ENCODE assay signal across 8 cellular contexts in genomic region chr10:99621454-99622246, GRCh38. TPM values are rescaled to one million over a fixed set of nuclear protein-coding genes. Genes with fewer than 3 reads are reported as not detected.
DNase-seq lines count a peak whose midpoint lies in the region; ATAC-seq lines count a peak whose summit lies in the region.

No MANE protein-coding gene starts in this region.

- intact Hi-C loops in activated CD4-positive, alpha-beta memory T cell treated with anti-CD3 and anti-CD28 coated beads for 36 hours (cut with micrococcal nuclease): loop anchor here (2.0 kb wide), 1 partner anchor 385 kb away; no protein-coding TSS in a partner anchor
- intact Hi-C loops in left cardiac atrium (cut with DNase I): loop anchor here (5.0 to 10.0 kb wide), 2 partner anchors 36 to 93 kb away; partner anchors contain the start of gene ENTPD7 (in 1 of the 2)

- H3K9me3 ChIP-seq in skeletal muscle tissue (ENCODE audit: control insufficient read depth in 3 of 3, low read length in 3 of 3): no peaks in the 10 kb centered on the region

- H3K9ac ChIP-seq in skeletal muscle tissue (ENCODE audit: low read depth in 1 of 3, low read length in 3 of 3): peak overlapping the region; percentile 85 to 89 (median 88)

- DNase-seq in activated naive CD4-positive, alpha-beta T cell treated with anti-CD3 and anti-CD28 coated beads, Interleukin-2, amount 50 U/mL, for 16 hours: no peak
- no peak for DNase-seq in activated CD4-positive, alpha-beta memory T cell treated with anti-CD3 and anti-CD28 coated beads for 36 hours
- DNase-seq in left cardiac atrium (no peak), HuH-7 (ENCODE audit: low spot score) (no peak)
- DNase-seq in central memory CD4-positive, alpha-beta T cell: no peak

- H3K4me3 Mint-ChIP-seq in activated naive CD4-positive, alpha-beta T cell treated with anti-CD3 and anti-CD28 coated beads, Interleukin-2, amount 50 U/mL, for 24 hours: peak overlapping the region; percentile 81
- peak overlapping the region; percentile 80 for H3K4me3 Mint-ChIP-seq in activated CD4-positive, alpha-beta memory T cell treated with anti-CD3 and anti-CD28 coated beads for 36 hours

- H3K4me1 Mint-ChIP-seq in activated naive CD4-positive, alpha-beta T cell treated with anti-CD3 and anti-CD28 coated beads, Interleukin-2, amount 50 U/mL, for 24 hours: peaks cover 38% of the 10 kb centered on the region
- peaks cover 31% of the 10 kb centered on the region for H3K4me1 Mint-ChIP-seq in activated CD4-positive, alpha-beta memory T cell treated with anti-CD3 and anti-CD28 coated beads for 36 hours (ENCODE audit: low read depth)

- H3K27ac Mint-ChIP-seq in activated naive CD4-positive, alpha-beta T cell treated with anti-CD3 and anti-CD28 coated beads, Interleukin-2, amount 50 U/mL, for 24 hours: peak overlapping the region; percentile 97
- peak overlapping the region; percentile 96 for H3K27ac Mint-ChIP-seq in activated CD4-positive, alpha-beta memory T cell treated with anti-CD3 and anti-CD28 coated beads for 36 hours

- peak overlapping the region; percentile 76 to 90 (median 89) for H3K4me3 ChIP-seq in skeletal muscle tissue (ENCODE audit: low read length in 3 of 3)

- POLR2A ChIA-PET in activated CD4-positive, alpha-beta memory T cell treated with anti-CD3 and anti-CD28 coated beads for 36 hours (lab: Charles Lee): interaction anchor here (1.1 to 5.2 kb wide), 4 partner anchors 10 to 192 kb away, joined by 4 to 55 read pairs (median 22); partner anchors contain the start of genes COX15, CUTC, ENTPD7 and GOT1

- H3K27me3 Mint-ChIP-seq in activated naive CD4-positive, alpha-beta T cell treated with anti-CD3 and anti-CD28 coated beads, Interleukin-2, amount 50 U/mL, for 24 hours: no peaks in the 10 kb centered on the region
- H3K27me3 Mint-ChIP-seq in activated CD4-positive, alpha-beta memory T cell treated with anti-CD3 and anti-CD28 coated beads for 36 hours: no peaks in the 10 kb centered on the region

- H3K27ac ChIP-seq in skeletal muscle tissue (ENCODE audit: low read depth, low read length): peak overlapping the region; percentile 96

- peaks cover 0 to 2% (median 0%) of the 10 kb centered on the region in 3 donors for H3K36me3 ChIP-seq in skeletal muscle tissue (ENCODE audit: control insufficient read depth in 3 of 3, insufficient read depth in 3 of 3, low read length in 3 of 3)

- H3K4me1 ChIP-seq in skeletal muscle tissue (ENCODE audit: control insufficient read depth in 3 of 3, insufficient read depth in 3 of 3, low read length in 3 of 3): peaks cover 32 to 41% (median 36%) of the 10 kb centered on the region in 3 donors

- no peaks in the 10 kb centered on the region for H3K9me3 Mint-ChIP-seq in activated naive CD4-positive, alpha-beta T cell treated with anti-CD3 and anti-CD28 coated beads, Interleukin-2, amount 50 U/mL, for 24 hours
- H3K9me3 Mint-ChIP-seq in activated CD4-positive, alpha-beta memory T cell treated with anti-CD3 and anti-CD28 coated beads for 36 hours: no peaks in the 10 kb centered on the region

- no peaks in the 10 kb centered on the region for H3K27me3 ChIP-seq in skeletal muscle tissue (ENCODE audit: control insufficient read depth in 3 of 3, insufficient read depth in 3 of 3, low read length in 3 of 3)

- ATAC-seq in left cardiac atrium (peak; percentile 7 to 29), HG03439 (IDR thresholded peaks at IDR 0.05; ENCODE audit: unreplicated experiment) (no peak)

- CTCF ChIA-PET in activated CD4-positive, alpha-beta memory T cell treated with anti-CD3 and anti-CD28 coated beads for 36 hours (lab: Charles Lee): interaction anchor here (0.8 to 2.7 kb wide), 6 partner anchors 9 to 186 kb away, joined by 3 to 11 read pairs (median 3); partner anchors contain the start of gene ENTPD7

- peaks cover 1% of the 10 kb centered on the region for H3K36me3 Mint-ChIP-seq in activated naive CD4-positive, alpha-beta T cell treated with anti-CD3 and anti-CD28 coated beads, Interleukin-2, amount 50 U/mL, for 24 hours
- H3K36me3 Mint-ChIP-seq in activated CD4-positive, alpha-beta memory T cell treated with anti-CD3 and anti-CD28 coated beads for 36 hours: peaks cover 14% of the 10 kb centered on the region

RNA-seq across cellular contexts. Expression of gene SLC25A28, which starts 1.4 kb away (rescaled TPM):
- 10 to 100 TPM; 69.9 to 70.9 TPM for total RNA-seq in activated CD4-positive, alpha-beta memory T cell treated with anti-CD3 and anti-CD28 coated beads for 36 hours
- total RNA-seq in left cardiac atrium: 10 to 100 TPM; 38.2 to 46.4 TPM
- total RNA-seq in skeletal muscle tissue: 15.7 TPM

RNA-seq across cellular contexts. Expression of gene ENTPD7, which starts 37.7 kb away (rescaled TPM):
- total RNA-seq in activated CD4-positive, alpha-beta memory T cell treated with anti-CD3 and anti-CD28 coated beads for 36 hours: 1 to 10 TPM; 3.0 to 3.3 TPM
- total RNA-seq in left cardiac atrium: 1 to 10 TPM; 3.0 to 6.2 TPM
- total RNA-seq in skeletal muscle tissue: 4.7 TPM
